ENCODE assay signal across 8 cellular contexts in genomic region chr1:116167625-116168276, GRCh38. TPM values are rescaled to one million over a fixed set of nuclear protein-coding genes. Genes with fewer than 3 reads are reported as not detected.
DNase-seq lines count a peak whose midpoint lies in the region; ATAC-seq and TF ChIP-seq lines count a peak whose summit lies in the region.

No MANE protein-coding gene starts in this region.

- no peaks in the 10 kb centered on the region for H3K36me3 Mint-ChIP-seq in memory B cell

- no peak for TF ChIP-seq CTCF in choroid plexus epithelial cell (conservative IDR thresholded peaks at IDR 0.05; ENCODE audit: low read depth, low read length)

- peaks cover 12% of the 10 kb centered on the region for H3K4me1 Mint-ChIP-seq in memory B cell

- H3K4me3 ChIP-seq in choroid plexus epithelial cell (ENCODE audit: low read depth, low read length) (peak overlapping the region; percentile 64), urinary bladder (ENCODE audit: low read depth, low read length) (peak overlapping the region; percentile 64)

- H3K4me1 ChIP-seq in urinary bladder (ENCODE audit: insufficient read depth) = no peaks in the 10 kb centered on the region

- H3K27ac Mint-ChIP-seq in memory B cell = peak overlapping the region; percentile 76

- H3K27ac ChIP-seq in urinary bladder (ENCODE audit: low read depth) = no peak overlapping the region

- DNase-seq in AG08396 (ENCODE audit: low spot score) = peak; percentile 57
- peak; percentile 18 for DNase-seq in choroid plexus epithelial cell (ENCODE audit: low read depth)
- DNase-seq in memory B cell (ENCODE audit: low spot score in 2 of 2) = no peak
- no peak for DNase-seq in activated CD4-positive, CD25-positive, alpha-beta regulatory T cell (lab: John Stamatoyannopoulos, UW)
- no peak for DNase-seq in inferior parietal cortex (ENCODE audit: extremely low spot score)
- DNase-seq in NCI-H2227 (lab: John Stamatoyannopoulos, UW; ENCODE audit: unreplicated experiment) = no peak

- H3K36me3 ChIP-seq in urinary bladder (ENCODE audit: insufficient read depth) = no peaks in the 10 kb centered on the region

- no peaks in the 10 kb centered on the region for H3K9me3 Mint-ChIP-seq in memory B cell

- H3K27me3 Mint-ChIP-seq in memory B cell = no peaks in the 10 kb centered on the region

- ATAC-seq in HG03439 (IDR thresholded peaks at IDR 0.05; ENCODE audit: unreplicated experiment) (peak; percentile 30), memory B cell (ENCODE audit: low read depth) (peak; percentile 13)

- WGBS in urinary bladder = 16% methylated on average over 35 of the region's 35 CpGs

- H3K4me3 Mint-ChIP-seq in memory B cell = peak overlapping the region; percentile 91

RNA-seq across cellular contexts. Expression of gene MAB21L3, which starts 56.6 kb away (rescaled TPM):
- total RNA-seq in urinary bladder = 3.2 TPM
- polyA plus RNA-seq in urinary bladder = 0.76 TPM

Comparison
In these comparisons a context has a peak if more than half of its experiments do, and no peak if none do; other contexts are left out.
1. DNase-seq: peak in AG08396 (single experiment) and choroid plexus epithelial cell (single experiment); none in memory B cell (0 of 2), activated CD4-positive, CD25-positive, alpha-beta regulatory T cell (0 of 4), inferior parietal cortex (single experiment) and NCI-H2227 (single experiment).